ENCODE assay signal across 15 cellular contexts in the genomic region with DNA sequence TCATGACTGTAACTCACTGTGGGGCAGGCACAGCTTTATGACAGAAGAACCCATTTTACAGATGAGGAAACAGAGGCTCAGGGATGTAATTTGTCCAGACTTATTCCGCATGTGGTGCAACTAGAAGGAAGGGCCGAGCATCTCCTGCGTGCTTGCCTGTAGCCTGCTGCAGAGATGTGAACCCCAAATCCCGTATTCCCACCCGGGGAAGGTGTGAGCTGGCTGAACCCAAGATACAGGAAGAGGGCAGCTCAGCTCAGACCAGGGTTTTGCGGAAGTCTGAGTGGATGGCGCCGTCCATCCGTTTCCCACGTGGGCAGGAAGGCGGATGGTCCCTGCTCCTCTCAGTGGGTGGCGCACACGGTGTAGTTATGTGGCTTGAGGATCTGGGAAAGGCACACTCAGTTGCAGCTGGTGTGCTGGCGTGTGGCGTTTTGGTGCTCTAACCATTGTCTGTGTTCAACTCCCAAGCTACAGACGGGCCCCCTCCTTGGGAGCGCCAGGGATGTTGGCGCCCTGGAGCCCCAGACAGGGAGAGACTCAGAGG. TPM values are rescaled to one million over a fixed set of nuclear protein-coding genes. Genes with fewer than 3 reads are reported as not detected.
DNase-seq lines count a peak whose midpoint lies in the region; ATAC-seq and TF ChIP-seq lines count a peak whose summit lies in the region.
"Had no signal": no experiment of that assay in that cellular context is flagged by ENCODE, and none has a peak within 500 bp of the region (broad histone marks: within the 10 kb centered on the region; RNA-seq: fewer than 3 reads in every experiment).

No MANE protein-coding gene starts in this region.

- peak overlapping the region; percentile 61; the same call in 1 of the 2 replicates for H3K27ac ChIP-seq in GM23338 (ENCODE audit: low read depth)
- H3K27ac ChIP-seq: ascending aorta had no signal

- no peak for ATAC-seq in GM23338

- H4K20me1 ChIP-seq in GM23338 (replicated peaks; ENCODE audit: insufficient read depth), result peaks cover 36% of the 10 kb centered on the region

- H3K27ac Mint-ChIP-seq in GM23338 (no peak overlapping the region; the same call in 1 of the 2 replicates), nephron (no peak overlapping the region), type B pancreatic cell (no peak overlapping the region)
- H3K27ac Mint-ChIP-seq in activated naive CD8-positive, alpha-beta T cell treated with anti-CD3 and anti-CD28 coated beads for 36 hours, result peak overlapping the region; percentile 38
- H3K27ac Mint-ChIP-seq: activated T-helper 1 cell treated with anti-CD3 and anti-CD28 coated beads, Interleukin-12 subunit alpha, Interleukin-12 subunit beta, Interleukin-2, Interleukin-4 antibody, amounts not matched to agents 30 ng/mL and 10 ng/mL and 1 ng/mL, durations not matched to agents 14 hours and 24 hours and 36 hours had no signal

- DNase-seq in NCI-H748 (lab: John Stamatoyannopoulos, UW; ENCODE audit: unreplicated experiment), result peak; percentile 26
- DNase-seq in NCI-H748 treated with DMSO at 0.1 percent for 48 hours (lab: John Stamatoyannopoulos, UW), result no peak
- DNase-seq in GM23338 (ENCODE audit: low spot score), result peak; percentile 46
- no peak for DNase-seq in activated naive CD8-positive, alpha-beta T cell treated with anti-CD3 and anti-CD28 coated beads for 36 hours
- DNase-seq in type B pancreatic cell (ENCODE audit: extremely low spot score, unreplicated experiment), result no peak
- DNase-seq in DMS153 (lab: John Stamatoyannopoulos, UW), result no peak
- no peak for DNase-seq in KG1 (lab: John Stamatoyannopoulos, UW)
- DNase-seq: HCEC 1CT, OCI-M1 had no signal

- H2AFZ ChIP-seq in GM23338, result no peak overlapping the region

- no peaks in the 10 kb centered on the region for H3K9me2 ChIP-seq in GM23338 (ENCODE audit: insufficient read depth)

- H3K36me3 ChIP-seq in GM23338 (ENCODE audit: insufficient read depth), result no peaks in the 10 kb centered on the region
- H3K36me3 ChIP-seq: ascending aorta had no signal

- no peaks in the 10 kb centered on the region for H3K27me3 ChIP-seq in GM23338 (ENCODE audit: insufficient read depth)
- H3K27me3 ChIP-seq: ascending aorta had no signal

- peak overlapping the region; percentile 70 for H3K4me3 ChIP-seq in GM23338
- H3K4me3 ChIP-seq: ascending aorta, smooth muscle cell had no signal

- TF ChIP-seq CTCF in GM23338 (conservative IDR thresholded peaks at IDR 0.05; ENCODE audit: low read depth in 2 of 2) (peak in 1 of 2 experiments; percentile 27; a peak in 2 of 4 replicates), nephron (IDR thresholded peaks at IDR 0.05; ENCODE audit: unreplicated experiment in 3 of 3) (no peak), type B pancreatic cell (conservative IDR thresholded peaks at IDR 0.05) (no peak)

- H3K4me2 ChIP-seq in GM23338, result peak overlapping the region; percentile 95
- H3K4me2 ChIP-seq: smooth muscle cell had no signal

- H3K27me3 Mint-ChIP-seq in GM23338 (ENCODE audit: insufficient read depth, low read depth, poor library complexity), result peaks cover 28% of the 10 kb centered on the region
- H3K27me3 Mint-ChIP-seq in activated naive CD8-positive, alpha-beta T cell treated with anti-CD3 and anti-CD28 coated beads for 36 hours, result no peaks in the 10 kb centered on the region
- H3K27me3 Mint-ChIP-seq in nephron (ENCODE audit: low read depth), result peaks cover 3% of the 10 kb centered on the region
- H3K27me3 Mint-ChIP-seq in type B pancreatic cell, result no peaks in the 10 kb centered on the region

- H3K4me1 Mint-ChIP-seq in GM23338 (peaks cover 52% of the 10 kb centered on the region), nephron (peaks cover 26% of the 10 kb centered on the region), type B pancreatic cell (ENCODE audit: unreplicated experiment) (peaks cover 37% of the 10 kb centered on the region)
- peaks cover 33% of the 10 kb centered on the region for H3K4me1 Mint-ChIP-seq in activated naive CD8-positive, alpha-beta T cell treated with anti-CD3 and anti-CD28 coated beads for 36 hours

- H3K9me3 Mint-ChIP-seq in GM23338 (no peaks in the 10 kb centered on the region), nephron (no peaks in the 10 kb centered on the region), type B pancreatic cell (no peaks in the 10 kb centered on the region)
- H3K9me3 Mint-ChIP-seq in activated naive CD8-positive, alpha-beta T cell treated with anti-CD3 and anti-CD28 coated beads for 36 hours, result no peaks in the 10 kb centered on the region
- H3K9me3 Mint-ChIP-seq: activated T-helper 1 cell treated with anti-CD3 and anti-CD28 coated beads, Interleukin-12 subunit alpha, Interleukin-12 subunit beta, Interleukin-2, Interleukin-4 antibody, amounts not matched to agents 30 ng/mL and 10 ng/mL and 1 ng/mL, durations not matched to agents 14 hours and 24 hours and 36 hours had no signal

- peaks cover 47% of the 10 kb centered on the region for H3K79me2 ChIP-seq in GM23338 (replicated peaks; ENCODE audit: insufficient read depth)

- H3F3A ChIP-seq in GM23338 (replicated peaks; ENCODE audit: low read depth), result peaks cover 55% of the 10 kb centered on the region

- H3K36me3 Mint-ChIP-seq in GM23338 (ENCODE audit: low read depth) (peaks cover 12% of the 10 kb centered on the region; the same call in 1 of the 3 replicates), nephron (ENCODE audit: low read depth) (no peaks in the 10 kb centered on the region), type B pancreatic cell (no peaks in the 10 kb centered on the region)
- no peaks in the 10 kb centered on the region for H3K36me3 Mint-ChIP-seq in activated naive CD8-positive, alpha-beta T cell treated with anti-CD3 and anti-CD28 coated beads for 36 hours

- H3K4me3 Mint-ChIP-seq in GM23338, result peak overlapping the region; percentile 92
- peak overlapping the region; percentile 90 for H3K4me3 Mint-ChIP-seq in activated naive CD8-positive, alpha-beta T cell treated with anti-CD3 and anti-CD28 coated beads for 36 hours
- H3K4me3 Mint-ChIP-seq in nephron, result peak overlapping the region in 2 of 3 experiments; percentile 19
- no peak overlapping the region for H3K4me3 Mint-ChIP-seq in type B pancreatic cell
- H3K4me3 Mint-ChIP-seq: activated T-helper 1 cell treated with anti-CD3 and anti-CD28 coated beads, Interleukin-12 subunit alpha, Interleukin-12 subunit beta, Interleukin-2, Interleukin-4 antibody, amounts not matched to agents 30 ng/mL and 10 ng/mL and 1 ng/mL, durations not matched to agents 14 hours and 24 hours and 36 hours had no signal

- peaks cover 36% of the 10 kb centered on the region for H3K4me1 ChIP-seq in GM23338 (ENCODE audit: insufficient read depth)
- H3K4me1 ChIP-seq: ascending aorta had no signal

TF ChIP-seq in GM23338, 12 proteins besides CTCF, POLR2A, EP300 and RAD21 (continues in another document):
- TF ChIP-seq EZH2phosphoT487 (IDR thresholded peaks at IDR 0.05; ENCODE audit: unreplicated experiment), result no peak
- no peak for TF ChIP-seq CREB1 (CRISPR knock-in tag; IDR thresholded peaks at IDR 0.05; ENCODE audit: low read depth)
- TF ChIP-seq, protein P1, sequence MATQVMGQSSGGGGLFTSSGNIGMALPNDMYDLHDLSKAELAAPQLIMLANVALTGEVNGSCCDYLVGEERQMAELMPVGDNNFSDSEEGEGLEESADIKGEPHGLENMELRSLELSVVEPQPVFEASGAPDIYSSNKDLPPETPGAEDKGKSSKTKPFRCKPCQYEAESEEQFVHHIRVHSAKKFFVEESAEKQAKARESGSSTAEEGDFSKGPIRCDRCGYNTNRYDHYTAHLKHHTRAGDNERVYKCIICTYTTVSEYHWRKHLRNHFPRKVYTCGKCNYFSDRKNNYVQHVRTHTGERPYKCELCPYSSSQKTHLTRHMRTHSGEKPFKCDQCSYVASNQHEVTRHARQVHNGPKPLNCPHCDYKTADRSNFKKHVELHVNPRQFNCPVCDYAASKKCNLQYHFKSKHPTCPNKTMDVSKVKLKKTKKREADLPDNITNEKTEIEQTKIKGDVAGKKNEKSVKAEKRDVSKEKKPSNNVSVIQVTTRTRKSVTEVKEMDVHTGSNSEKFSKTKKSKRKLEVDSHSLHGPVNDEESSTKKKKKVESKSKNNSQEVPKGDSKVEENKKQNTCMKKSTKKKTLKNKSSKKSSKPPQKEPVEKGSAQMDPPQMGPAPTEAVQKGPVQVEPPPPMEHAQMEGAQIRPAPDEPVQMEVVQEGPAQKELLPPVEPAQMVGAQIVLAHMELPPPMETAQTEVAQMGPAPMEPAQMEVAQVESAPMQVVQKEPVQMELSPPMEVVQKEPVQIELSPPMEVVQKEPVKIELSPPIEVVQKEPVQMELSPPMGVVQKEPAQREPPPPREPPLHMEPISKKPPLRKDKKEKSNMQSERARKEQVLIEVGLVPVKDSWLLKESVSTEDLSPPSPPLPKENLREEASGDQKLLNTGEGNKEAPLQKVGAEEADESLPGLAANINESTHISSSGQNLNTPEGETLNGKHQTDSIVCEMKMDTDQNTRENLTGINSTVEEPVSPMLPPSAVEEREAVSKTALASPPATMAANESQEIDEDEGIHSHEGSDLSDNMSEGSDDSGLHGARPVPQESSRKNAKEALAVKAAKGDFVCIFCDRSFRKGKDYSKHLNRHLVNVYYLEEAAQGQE (IDR thresholded peaks at IDR 0.05; ENCODE audit: unreplicated experiment), result no peak
- no peak for TF ChIP-seq ZNF114 (CRISPR knock-in tag; IDR thresholded peaks at IDR 0.05)
- TF ChIP-seq POLR2AphosphoS5 (IDR thresholded peaks at IDR 0.05; ENCODE audit: low read depth), result no peak
- no peak for TF ChIP-seq STAT1 (IDR thresholded peaks at IDR 0.05; ENCODE audit: unreplicated experiment)
- TF ChIP-seq EZH2 (IDR thresholded peaks at IDR 0.05; ENCODE audit: low read depth, unreplicated experiment), result no peak

RNA-seq across cellular contexts. Expression of a gene that starts 1.2 kb away (rescaled TPM):
- total RNA-seq in GM23338 (2014; rRNA removed; shearing (Covaris generic)), result 74.6 and 106 TPM in 2 replicates
- 13.0 and 15.1 TPM in 2 replicates for polyA plus RNA-seq in GM23338 (2016; fragmentation: Nextera tagmentation; extraction: Ambion mirVana)
- total RNA-seq in activated naive CD8-positive, alpha-beta T cell treated with anti-CD3 and anti-CD28 coated beads for 36 hours, result 10 to 100 TPM; 24.7 to 26.3 TPM
- total RNA-seq in type B pancreatic cell (ENCODE audit: low replicate concordance), result 23.5 and 40.1 TPM in 2 replicates

RNA-seq across cellular contexts. Expression of a gene that starts 27.2 kb away (rescaled TPM):
- under 0.01 TPM in 1 of 2 replicates, not detected in the other for total RNA-seq in GM23338 (2014; rRNA removed; shearing (Covaris generic))
- polyA plus RNA-seq in GM23338 (2016; fragmentation: Nextera tagmentation; extraction: Ambion mirVana), result not detected in 2 replicates
- 100 to 1,000 TPM; 874 to 961 TPM for total RNA-seq in activated naive CD8-positive, alpha-beta T cell treated with anti-CD3 and anti-CD28 coated beads for 36 hours
- 2,993 and 3,564 TPM in 2 replicates for total RNA-seq in type B pancreatic cell (ENCODE audit: low replicate concordance)
- total RNA-seq: LHCN-M2 had no signal
- polyA plus RNA-seq: fibroblast of lung had no signal

RNA-seq across cellular contexts. Expression of a gene that starts 57.5 kb away (rescaled TPM):
- 107 and 129 TPM in 2 replicates for total RNA-seq in GM23338 (2014; rRNA removed; shearing (Covaris generic))
- polyA plus RNA-seq in GM23338 (2016; fragmentation: Nextera tagmentation; extraction: Ambion mirVana), result 255 TPM in 2 replicates
- not detected for total RNA-seq in activated naive CD8-positive, alpha-beta T cell treated with anti-CD3 and anti-CD28 coated beads for 36 hours
- 112 and 158 TPM in 2 replicates for total RNA-seq in type B pancreatic cell (ENCODE audit: low replicate concordance)
- total RNA-seq: activated T-helper 1 cell treated with anti-CD3 and anti-CD28 coated beads, Interleukin-12 subunit alpha, Interleukin-12 subunit beta, Interleukin-2, Interleukin-4 antibody, amounts not matched to agents 30 ng/mL and 10 ng/mL and 1 ng/mL, durations not matched to agents 14 hours and 24 hours and 36 hours had no signal

Comparison
In these comparisons a context has a peak if more than half of its experiments do, and no peak if none do; other contexts are left out.
1. DNase-seq: peak in NCI-H748 (single experiment) and GM23338 (single experiment); none in NCI-H748 treated with DMSO at 0.1 percent for 48 hours (single experiment), activated naive CD8-positive, alpha-beta T cell treated with anti-CD3 and anti-CD28 coated beads for 36 hours (single experiment), type B pancreatic cell (single experiment), DMS153 (single experiment) and KG1 (single experiment).
2. RNA of a gene that starts 27.2 kb away (total RNA-seq): 2,993 to 3,564 TPM in type B pancreatic cell and 874 to 961 TPM in activated naive CD8-positive, alpha-beta T cell treated with anti-CD3 and anti-CD28 coated beads for 36 hours; under 0.01 TPM in GM23338; every median in the first group is over 100 times any median in the second.
3. RNA of a gene that starts 57.5 kb away (total RNA-seq): 112 to 158 TPM in type B pancreatic cell and 107 to 129 TPM in GM23338; not detected in activated naive CD8-positive, alpha-beta T cell treated with anti-CD3 and anti-CD28 coated beads for 36 hours; every median in the first group is over 10 times any median in the second.